8 cellular contexts compared by ENCODE assay signal in genomic region chr12:67269632-67270578, GRCh38. TPM values are rescaled to one million over a fixed set of nuclear protein-coding genes. Genes with fewer than 3 reads are reported as not detected.
A peak's percentile ranks its signal among the peaks of the same experiment; 100 is the strongest.
DNase-seq lines count a peak whose midpoint lies in the region; ATAC-seq and TF ChIP-seq lines count a peak whose summit lies in the region.

No MANE protein-coding gene starts in this region.

- H3K27ac Mint-ChIP-seq in T-helper 1 cell treated with Interleukin-12 subunit alpha and Interleukin-12 subunit beta and Interleukin-4 antibody, amounts not matched to agents 30 μg/mL and 1 μg/mL, for 36 hours = peak overlapping the region; percentile 97

- H3K4me3 ChIP-seq in astrocyte of the cerebellum (ENCODE audit: low read depth, low read length) (peak overlapping the region; percentile 90), iPS-18a (ENCODE audit: low read length) (peak overlapping the region; percentile 73), smooth muscle cell (peak overlapping the region; percentile 94)

- TF ChIP-seq CTCF in astrocyte of the cerebellum (IDR thresholded peaks at IDR 0.05; ENCODE audit: low read depth, low read length, missing control alignments) (peak; percentile 0), smooth muscle cell (IDR thresholded peaks at IDR 0.05; ENCODE audit: borderline replicate concordance, insufficient read depth, poor library complexity, severe bottlenecking) (no peak)

- H3K27me3 ChIP-seq in iPS-18a (ENCODE audit: control insufficient read depth, insufficient read depth, low read length) = no peaks in the 10 kb centered on the region
- no peaks in the 10 kb centered on the region for H3K27me3 ChIP-seq in smooth muscle cell (ENCODE audit: low read depth)

- no peaks in the 10 kb centered on the region for H3K9me3 ChIP-seq in iPS-18a (ENCODE audit: control insufficient read depth, low read depth, low read length)
- no peaks in the 10 kb centered on the region for H3K9me3 ChIP-seq in smooth muscle cell (replicated peaks; ENCODE audit: low read depth)

- H4K20me1 ChIP-seq in smooth muscle cell (ENCODE audit: low read depth) = peaks cover 52% of the 10 kb centered on the region

- H3K36me3 ChIP-seq in iPS-18a (ENCODE audit: control insufficient read depth, low read depth, low read length) (peaks cover 8% of the 10 kb centered on the region), smooth muscle cell (ENCODE audit: low read depth) (no peaks in the 10 kb centered on the region)

- WGBS in smooth muscle cell (ENCODE audit: low lambda C conversion rate) = 2% methylated on average over 47 of the region's 61 CpGs

- peak overlapping the region; percentile 99 for H3K4me2 ChIP-seq in smooth muscle cell

- H3K27ac ChIP-seq in iPS-18a (ENCODE audit: low read length) (peak overlapping the region; percentile 80), smooth muscle cell (ENCODE audit: low read depth) (peak overlapping the region; percentile 96)

- H2AFZ ChIP-seq in smooth muscle cell (ENCODE audit: low read depth) = peak overlapping the region; percentile 67

- peaks cover 39% of the 10 kb centered on the region for H3K4me1 Mint-ChIP-seq in T-helper 1 cell treated with Interleukin-12 subunit alpha and Interleukin-12 subunit beta and Interleukin-4 antibody, amounts not matched to agents 30 μg/mL and 1 μg/mL, for 36 hours (ENCODE audit: low read depth)

- DNase-seq in G401 (ENCODE audit: low spot score) (peak; percentile 54), Kasumi-1 (lab: John Stamatoyannopoulos, UW) (peak; percentile 20 to 30), astrocyte of the cerebellum (ENCODE audit: low read depth) (no peak), smooth muscle cell (lab: John Stamatoyannopoulos, UW; ENCODE audit: unreplicated experiment) (peak; percentile 42), hepatic stellate cell (ENCODE audit: low spot score) (no peak)

- H3F3A ChIP-seq in smooth muscle cell (ENCODE audit: low read depth) = peaks cover 6% of the 10 kb centered on the region

- in situ Hi-C loops in G401 (cut with HindIII; ENCODE audit: low sequenced_read_pairs) = no loop called here
- in situ Hi-C loops in astrocyte of the cerebellum (cut with HindIII; ENCODE audit: low sequenced_read_pairs) = loop anchor here (10.0 kb wide), 1 partner anchor 195 kb away; no protein-coding TSS in a partner anchor

- peaks cover 11% of the 10 kb centered on the region for H3K4me1 ChIP-seq in iPS-18a (ENCODE audit: control insufficient read depth, low read depth, low read length)
- peaks cover 33% of the 10 kb centered on the region for H3K4me1 ChIP-seq in smooth muscle cell (ENCODE audit: low read depth)

- no peaks in the 10 kb centered on the region for H3K27me3 Mint-ChIP-seq in T-helper 1 cell treated with Interleukin-12 subunit alpha and Interleukin-12 subunit beta and Interleukin-4 antibody, amounts not matched to agents 30 μg/mL and 1 μg/mL, for 36 hours (ENCODE audit: low read depth)

- H3K79me2 ChIP-seq in smooth muscle cell (ENCODE audit: low read depth) = peaks cover 53% of the 10 kb centered on the region

- ATAC-seq in GM21786 (IDR thresholded peaks at IDR 0.05; ENCODE audit: unreplicated experiment) = peak; percentile 0

- peak overlapping the region; percentile 90 for H3K9ac ChIP-seq in iPS-18a (ENCODE audit: low read length)
- H3K9ac ChIP-seq in smooth muscle cell (ENCODE audit: low read depth) = peak overlapping the region; percentile 98

- peaks cover 11% of the 10 kb centered on the region for H3K36me3 Mint-ChIP-seq in T-helper 1 cell treated with Interleukin-12 subunit alpha and Interleukin-12 subunit beta and Interleukin-4 antibody, amounts not matched to agents 30 μg/mL and 1 μg/mL, for 36 hours (ENCODE audit: low read depth)

- peak overlapping the region; percentile 94 for H3K4me3 Mint-ChIP-seq in T-helper 1 cell treated with Interleukin-12 subunit alpha and Interleukin-12 subunit beta and Interleukin-4 antibody, amounts not matched to agents 30 μg/mL and 1 μg/mL, for 36 hours

- H3K9me3 Mint-ChIP-seq in T-helper 1 cell treated with Interleukin-12 subunit alpha and Interleukin-12 subunit beta and Interleukin-4 antibody, amounts not matched to agents 30 μg/mL and 1 μg/mL, for 36 hours = no peaks in the 10 kb centered on the region

RNA-seq across cellular contexts. Expression of gene CAND1, which starts 0.7 kb away (rescaled TPM):
- 75.3 and 112 TPM in 2 replicates for total RNA-seq in G401 (2014; rRNA removed; shearing (Covaris generic))
- 123 and 158 TPM in 2 replicates for total RNA-seq in smooth muscle cell
- 122 TPM in 2 replicates for polyA plus RNA-seq in smooth muscle cell

Comparison
In these comparisons a context has a peak if more than half of its experiments do, and no peak if none do; other contexts are left out.
1. DNase-seq: peak in G401 (single experiment), Kasumi-1 (2 of 2) and smooth muscle cell (single experiment); none in astrocyte of the cerebellum (single experiment) and hepatic stellate cell (single experiment).
2. Peak in every context shown above with its lines, with median percentiles within 50 percentile points of each other: H3K4me3 ChIP-seq.